Comparison of ENCODE assay signal across 1 cellular context in the genomic region with DNA sequence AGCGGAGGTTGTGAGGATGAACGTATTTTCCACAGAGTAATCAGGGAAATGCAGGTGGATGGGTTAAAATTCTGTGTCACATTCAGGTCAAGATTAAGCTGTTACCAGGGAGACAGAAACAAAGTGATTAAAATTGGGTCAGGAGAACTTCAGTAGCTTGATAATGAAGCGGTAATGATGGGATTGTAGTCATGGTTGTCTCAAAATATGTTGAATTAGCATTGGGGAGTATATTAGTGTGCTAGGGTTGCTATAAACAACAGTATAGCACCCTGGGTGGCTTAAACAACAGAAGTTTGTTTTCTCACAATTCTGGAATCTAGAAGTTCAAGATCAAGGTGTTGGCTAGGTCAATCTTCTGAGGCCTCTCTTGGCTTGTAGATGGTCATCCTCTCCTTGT.
TF ChIP-seq lines count a peak whose summit lies in the region.

No MANE protein-coding gene starts in this region.

TF ChIP-seq in A549, 52 proteins besides CTCF, POLR2A, EP300 and RAD21 (continued from another document):
- TF ChIP-seq FOXS1 (CRISPR knock-in tag; IDR thresholded peaks at IDR 0.05) = no peak
- TF ChIP-seq, protein P1, sequence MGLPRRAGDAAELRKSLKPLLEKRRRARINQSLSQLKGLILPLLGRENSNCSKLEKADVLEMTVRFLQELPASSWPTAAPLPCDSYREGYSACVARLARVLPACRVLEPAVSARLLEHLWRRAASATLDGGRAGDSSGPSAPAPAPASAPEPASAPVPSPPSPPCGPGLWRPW (IDR thresholded peaks at IDR 0.05) = no peak
